Comparison of ENCODE assay signal across 8 cellular contexts in the genomic region with DNA sequence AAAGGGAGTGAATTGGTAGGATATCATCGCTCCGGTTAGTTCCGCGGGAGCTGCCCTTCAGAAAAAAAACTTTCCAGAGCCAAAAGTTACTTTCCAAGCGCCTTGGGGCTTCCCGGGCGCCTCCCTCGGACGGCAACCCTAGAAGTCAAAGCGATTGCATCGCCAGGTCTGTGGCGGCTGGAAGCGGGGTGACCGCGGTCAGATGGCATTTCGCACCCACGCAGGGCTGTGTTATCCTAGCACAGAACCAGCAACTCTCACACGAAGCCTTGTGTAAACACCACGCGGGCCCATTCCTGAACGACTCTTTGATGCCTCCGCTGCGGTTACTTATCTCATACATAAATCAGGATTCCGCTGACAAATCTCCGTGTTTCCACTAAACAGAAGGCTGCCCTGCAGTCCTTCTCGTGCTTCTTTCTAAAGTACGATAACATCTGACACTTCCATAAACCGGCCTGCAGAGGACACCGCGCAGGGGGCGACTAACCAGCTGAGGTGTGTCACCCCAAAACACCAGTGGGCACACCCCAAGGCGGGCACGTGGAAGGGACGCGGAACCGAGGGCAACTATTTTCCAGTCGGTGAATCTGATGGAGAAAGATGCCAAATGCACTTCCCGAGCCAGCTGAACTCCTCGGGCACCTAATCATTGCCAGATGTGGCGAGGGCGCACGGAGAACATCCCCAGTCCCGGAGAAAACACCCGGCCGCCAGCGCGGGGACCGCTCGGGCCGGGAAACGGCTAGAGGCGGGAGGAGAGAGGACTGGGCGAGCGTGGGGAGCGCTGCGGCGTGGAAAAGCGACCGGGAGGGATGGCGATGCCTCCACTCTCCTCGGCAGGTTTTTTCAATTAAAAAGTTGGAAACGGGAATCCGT. TPM values are rescaled to one million over a fixed set of nuclear protein-coding genes. Genes with fewer than 3 reads are reported as not detected.
DNase-seq lines count a peak whose midpoint lies in the region; ATAC-seq, FAIRE-seq and TF ChIP-seq lines count a peak whose summit lies in the region.

No MANE protein-coding gene starts in this region.

- no peaks in the 10 kb centered on the region for H3K36me3 ChIP-seq in colonic mucosa
- no peaks in the 10 kb centered on the region for H3K36me3 ChIP-seq in mesodermal cell (ENCODE audit: control insufficient read depth, insufficient read depth, low read length)

- no peaks in the 10 kb centered on the region for H3K36me3 Mint-ChIP-seq in activated naive CD8-positive, alpha-beta T cell
- no peaks in the 10 kb centered on the region for H3K36me3 Mint-ChIP-seq in activated naive CD8-positive, alpha-beta T cell treated with anti-CD3 and anti-CD28 coated beads for 36 hours

- H3K4me1 Mint-ChIP-seq in activated naive CD8-positive, alpha-beta T cell (ENCODE audit: low read depth) = peaks cover 10% of the 10 kb centered on the region
- H3K4me1 Mint-ChIP-seq in activated naive CD8-positive, alpha-beta T cell treated with anti-CD3 and anti-CD28 coated beads for 36 hours = peaks cover 3% of the 10 kb centered on the region

- TF ChIP-seq POLR2A in H54 (IDR thresholded peaks at IDR 0.05; ENCODE audit: low read depth, low read length) = no peak

- H3K27ac ChIP-seq in colonic mucosa = no peak overlapping the region
- H3K27ac ChIP-seq in mesodermal cell (ENCODE audit: low read depth, low read length, severe bottlenecking) = peak overlapping the region; percentile 89

- peaks cover 26% of the 10 kb centered on the region for H3K27me3 ChIP-seq in colonic mucosa

- 0 to 1% methylated on average over 56 to 59 of the region's 63 CpGs for WGBS in mesodermal cell (ENCODE audit: insufficient coverage in 2 of 2), 2 experiments

- ATAC-seq in HG03439 (IDR thresholded peaks at IDR 0.05; ENCODE audit: unreplicated experiment) = no peak

- H3K4me3 ChIP-seq in colonic mucosa (peak overlapping the region; percentile 35), mesodermal cell (ENCODE audit: extremely low read depth, insufficient read depth, low read length, poor library complexity, severe bottlenecking) (peak overlapping the region; percentile 67)

- no peak for TF ChIP-seq CTCF in colonic mucosa (IDR thresholded peaks at IDR 0.05)

- H3K9me3 ChIP-seq in colonic mucosa (no peaks in the 10 kb centered on the region), mesodermal cell (ENCODE audit: control insufficient read depth, low read length) (no peaks in the 10 kb centered on the region)

- H3K9ac ChIP-seq in colonic mucosa (ENCODE audit: low read depth in 2 of 2, low read length in 2 of 2) = no peak overlapping the region

- no peak for FAIRE-seq in H54 (lab: Jason Lieb, UNC)

- intact Hi-C loops in colonic mucosa (cut with DNase I) = loop anchor here (10.0 kb wide), 1 partner anchor 115 kb away; no protein-coding TSS in a partner anchor

- peaks cover 31% of the 10 kb centered on the region for H3K27me3 Mint-ChIP-seq in activated naive CD8-positive, alpha-beta T cell
- H3K27me3 Mint-ChIP-seq in activated naive CD8-positive, alpha-beta T cell treated with anti-CD3 and anti-CD28 coated beads for 36 hours = peaks cover 66% of the 10 kb centered on the region

- H3K9me3 Mint-ChIP-seq in activated naive CD8-positive, alpha-beta T cell (ENCODE audit: low read depth) = no peaks in the 10 kb centered on the region
- H3K9me3 Mint-ChIP-seq in activated naive CD8-positive, alpha-beta T cell treated with anti-CD3 and anti-CD28 coated beads for 36 hours = no peaks in the 10 kb centered on the region

- no peak overlapping the region for H3K4me3 Mint-ChIP-seq in activated naive CD8-positive, alpha-beta T cell
- no peak overlapping the region for H3K4me3 Mint-ChIP-seq in activated naive CD8-positive, alpha-beta T cell treated with anti-CD3 and anti-CD28 coated beads for 36 hours

- peak overlapping the region; percentile 28 for H3K27ac Mint-ChIP-seq in activated naive CD8-positive, alpha-beta T cell
- no peak overlapping the region for H3K27ac Mint-ChIP-seq in activated naive CD8-positive, alpha-beta T cell treated with anti-CD3 and anti-CD28 coated beads for 36 hours

- no peak for DNase-seq in activated naive CD8-positive, alpha-beta T cell treated with anti-CD3 and anti-CD28 coated beads for 36 hours
- DNase-seq in colonic mucosa (no peak), H54 (ENCODE audit: insufficient read length, low spot score) (no peak)
- DNase-seq in activated CD8-positive, alpha-beta memory T cell treated with anti-CD3 and anti-CD28 coated beads, Interleukin-2, amount 50 U/mL, for 48 hours = no peak
- no peak for DNase-seq in activated CD4-positive, alpha-beta T cell treated with anti-CD3 and anti-CD28 coated beads, Interleukin-2, amount 50 U/mL, for 48 hours

- H3K4me1 ChIP-seq in colonic mucosa = no peaks in the 10 kb centered on the region
- H3K4me1 ChIP-seq in mesodermal cell (ENCODE audit: control insufficient read depth, insufficient read depth, low read length, poor library complexity, severe bottlenecking) = peaks cover 20% of the 10 kb centered on the region

RNA-seq across cellular contexts. Expression of gene COLEC12, which starts 0.9 kb away (rescaled TPM):
- not detected for total RNA-seq in activated naive CD8-positive, alpha-beta T cell treated with anti-CD3 and anti-CD28 coated beads for 36 hours
- 1 to 10 TPM; 1.9 to 4.7 TPM for total RNA-seq in colonic mucosa
- polyA plus RNA-seq in mesodermal cell (2013, experiment 1 of 2) = 67.9 TPM
- 67.8 TPM for polyA plus RNA-seq in mesodermal cell (2013, experiment 2 of 2)
